Comparison of ENCODE assay signal across 1 cellular context in the genomic region with DNA sequence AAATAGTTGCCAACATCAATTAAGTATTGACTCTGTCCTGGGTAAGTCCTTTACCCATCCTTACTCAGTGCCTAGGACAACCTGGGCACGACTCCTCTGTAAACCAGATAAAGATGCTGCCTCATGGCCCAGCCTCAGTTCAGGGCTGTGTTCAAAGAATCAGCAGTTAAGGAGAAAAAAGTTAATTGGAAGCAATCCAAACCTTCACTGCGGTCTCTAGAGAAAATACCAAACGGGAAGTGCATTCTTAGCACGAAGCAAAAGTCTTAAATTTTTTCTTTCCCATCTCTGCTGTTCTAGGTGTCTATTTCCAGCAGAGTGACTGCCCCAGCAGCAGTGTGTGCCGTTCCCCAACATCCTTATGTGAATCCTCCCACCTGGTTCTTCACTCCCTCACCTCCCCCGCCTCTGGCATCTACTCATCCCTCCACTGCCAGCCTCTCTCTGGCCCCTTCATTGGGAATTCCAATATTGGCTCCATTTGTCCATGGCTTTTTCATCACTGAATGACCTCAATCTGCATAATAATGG.
TF ChIP-seq lines count a peak whose summit lies in the region.

No MANE protein-coding gene starts in this region.

TF ChIP-seq in IMR-90, 13 proteins besides CTCF, POLR2A, EP300 and RAD21 (continued from another document):
- TF ChIP-seq RFX5 (IDR thresholded peaks at IDR 0.05; ENCODE audit: low read depth, low read length) = no peak
- no peak for TF ChIP-seq USF2 (IDR thresholded peaks at IDR 0.05; ENCODE audit: low read depth, low read length)
- no peak for TF ChIP-seq NFE2L2 (IDR thresholded peaks at IDR 0.05; ENCODE audit: low read depth, low read length)
- TF ChIP-seq FOS (IDR thresholded peaks at IDR 0.05; ENCODE audit: low read depth, low read length) = no peak
